1 cellular context compared by ENCODE assay signal in genomic region chr1:8816831-8817412, GRCh38.
TF ChIP-seq lines count a peak whose summit lies in the region.

No MANE protein-coding gene starts in this region.

TF ChIP-seq in K562, 482 proteins besides CTCF, POLR2A, EP300 and RAD21 (continues in another document):
- TF ChIP-seq PTBP1 (IDR thresholded peaks at IDR 0.05; ENCODE audit: low read depth, low read length), result no peak
- TF ChIP-seq ZNF217 (CRISPR knock-in tag; IDR thresholded peaks at IDR 0.05), result no peak
- TF ChIP-seq KLF1 (tag; IDR thresholded peaks at IDR 0.05), result no peak
- TF ChIP-seq, protein P1, sequence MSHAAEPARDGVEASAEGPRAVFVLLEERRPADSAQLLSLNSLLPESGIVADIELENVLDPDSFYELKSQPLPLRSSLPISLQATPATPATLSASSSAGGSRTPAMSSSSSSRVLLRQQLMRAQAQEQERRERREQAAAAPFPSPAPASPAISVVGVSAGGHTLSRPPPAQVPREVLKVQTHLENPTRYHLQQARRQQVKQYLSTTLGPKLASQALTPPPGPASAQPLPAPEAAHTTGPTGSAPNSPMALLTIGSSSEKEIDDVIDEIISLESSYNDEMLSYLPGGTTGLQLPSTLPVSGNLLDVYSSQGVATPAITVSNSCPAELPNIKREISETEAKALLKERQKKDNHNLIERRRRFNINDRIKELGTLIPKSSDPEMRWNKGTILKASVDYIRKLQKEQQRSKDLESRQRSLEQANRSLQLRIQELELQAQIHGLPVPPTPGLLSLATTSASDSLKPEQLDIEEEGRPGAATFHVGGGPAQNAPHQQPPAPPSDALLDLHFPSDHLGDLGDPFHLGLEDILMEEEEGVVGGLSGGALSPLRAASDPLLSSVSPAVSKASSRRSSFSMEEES (CRISPR knock-in tag; IDR thresholded peaks at IDR 0.05), result no peak
- no peak for TF ChIP-seq FOXJ3 (CRISPR knock-in tag; IDR thresholded peaks at IDR 0.05)
- no peak for TF ChIP-seq SAFB (IDR thresholded peaks at IDR 0.05; ENCODE audit: borderline replicate concordance, low read depth, low read length)
- no peak for TF ChIP-seq ZNF263 (CRISPR knock-in tag; IDR thresholded peaks at IDR 0.05; ENCODE audit: borderline replicate concordance)
- no peak for TF ChIP-seq ZNF778 (CRISPR knock-in tag; IDR thresholded peaks at IDR 0.05)
- no peak for TF ChIP-seq TEAD2 (tag; IDR thresholded peaks at IDR 0.05)
- TF ChIP-seq ARID1B (IDR thresholded peaks at IDR 0.05), result no peak
- TF ChIP-seq, protein P2, sequence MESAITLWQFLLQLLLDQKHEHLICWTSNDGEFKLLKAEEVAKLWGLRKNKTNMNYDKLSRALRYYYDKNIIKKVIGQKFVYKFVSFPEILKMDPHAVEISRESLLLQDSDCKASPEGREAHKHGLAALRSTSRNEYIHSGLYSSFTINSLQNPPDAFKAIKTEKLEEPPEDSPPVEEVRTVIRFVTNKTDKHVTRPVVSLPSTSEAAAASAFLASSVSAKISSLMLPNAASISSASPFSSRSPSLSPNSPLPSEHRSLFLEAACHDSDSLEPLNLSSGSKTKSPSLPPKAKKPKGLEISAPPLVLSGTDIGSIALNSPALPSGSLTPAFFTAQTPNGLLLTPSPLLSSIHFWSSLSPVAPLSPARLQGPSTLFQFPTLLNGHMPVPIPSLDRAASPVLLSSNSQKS (CRISPR knock-in tag; IDR thresholded peaks at IDR 0.05), result no peak
- TF ChIP-seq CTCFL (IDR thresholded peaks at IDR 0.05; ENCODE audit: borderline replicate concordance, insufficient read depth, low read depth, low read length, poor library complexity, severe bottlenecking), result no peak
- TF ChIP-seq SRSF9 (IDR thresholded peaks at IDR 0.05; ENCODE audit: borderline replicate concordance, low read depth, low read length), result no peak
- TF ChIP-seq SIN3A (IDR thresholded peaks at IDR 0.05; ENCODE audit: borderline replicate concordance in 2 of 2, control insufficient read depth in 1 of 2, low read depth in 2 of 2, low read length in 2 of 2), result no peak
- no peak for TF ChIP-seq DPF2 (IDR thresholded peaks at IDR 0.05)
- no peak for TF ChIP-seq SMAD3 (CRISPR knock-in tag; conservative IDR thresholded peaks at IDR 0.05)
- TF ChIP-seq NCOA6 (IDR thresholded peaks at IDR 0.05), result no peak
- TF ChIP-seq, protein P3, sequence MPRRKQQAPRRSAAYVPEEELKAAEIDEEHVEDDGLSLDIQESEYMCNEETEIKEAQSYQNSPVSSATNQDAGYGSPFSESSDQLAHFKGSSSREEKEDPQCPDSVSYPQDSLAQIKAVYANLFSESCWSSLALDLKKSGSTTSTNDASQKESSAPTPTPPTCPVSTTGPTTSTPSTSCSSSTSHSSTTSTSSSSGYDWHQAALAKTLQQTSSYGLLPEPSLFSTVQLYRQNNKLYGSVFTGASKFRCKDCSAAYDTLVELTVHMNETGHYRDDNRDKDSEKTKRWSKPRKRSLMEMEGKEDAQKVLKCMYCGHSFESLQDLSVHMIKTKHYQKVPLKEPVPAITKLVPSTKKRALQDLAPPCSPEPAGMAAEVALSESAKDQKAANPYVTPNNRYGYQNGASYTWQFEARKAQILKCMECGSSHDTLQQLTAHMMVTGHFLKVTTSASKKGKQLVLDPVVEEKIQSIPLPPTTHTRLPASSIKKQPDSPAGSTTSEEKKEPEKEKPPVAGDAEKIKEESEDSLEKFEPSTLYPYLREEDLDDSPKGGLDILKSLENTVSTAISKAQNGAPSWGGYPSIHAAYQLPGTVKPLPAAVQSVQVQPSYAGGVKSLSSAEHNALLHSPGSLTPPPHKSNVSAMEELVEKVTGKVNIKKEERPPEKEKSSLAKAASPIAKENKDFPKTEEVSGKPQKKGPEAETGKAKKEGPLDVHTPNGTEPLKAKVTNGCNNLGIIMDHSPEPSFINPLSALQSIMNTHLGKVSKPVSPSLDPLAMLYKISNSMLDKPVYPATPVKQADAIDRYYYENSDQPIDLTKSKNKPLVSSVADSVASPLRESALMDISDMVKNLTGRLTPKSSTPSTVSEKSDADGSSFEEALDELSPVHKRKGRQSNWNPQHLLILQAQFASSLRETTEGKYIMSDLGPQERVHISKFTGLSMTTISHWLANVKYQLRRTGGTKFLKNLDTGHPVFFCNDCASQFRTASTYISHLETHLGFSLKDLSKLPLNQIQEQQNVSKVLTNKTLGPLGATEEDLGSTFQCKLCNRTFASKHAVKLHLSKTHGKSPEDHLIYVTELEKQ (CRISPR knock-in tag; IDR thresholded peaks at IDR 0.05), result no peak
- TF ChIP-seq TGIF2 (CRISPR knock-in tag; IDR thresholded peaks at IDR 0.05), result peak; percentile 60; the same call in 1 of the 2 replicates
- TF ChIP-seq E2F4 (CRISPR knock-in tag; IDR thresholded peaks at IDR 0.05; ENCODE audit: low read depth), result no peak
- TF ChIP-seq ZFP30 (CRISPR knock-in tag; IDR thresholded peaks at IDR 0.05; ENCODE audit: borderline replicate concordance), result no peak
- TF ChIP-seq HNRNPK (IDR thresholded peaks at IDR 0.05; ENCODE audit: low read depth, low read length, poor library complexity, severe bottlenecking), result no peak
- no peak for TF ChIP-seq POU5F1 (IDR thresholded peaks at IDR 0.05; ENCODE audit: borderline replicate concordance, low read depth, low read length, partially characterized antibody)
- TF ChIP-seq L3MBTL2 (IDR thresholded peaks at IDR 0.05), result no peak
- TF ChIP-seq MNT (conservative IDR thresholded peaks at IDR 0.05), result no peak
- no peak for TF ChIP-seq ZNF57 (CRISPR knock-in tag; IDR thresholded peaks at IDR 0.05)
- no peak for TF ChIP-seq RCOR1 (IDR thresholded peaks at IDR 0.05; ENCODE audit: borderline replicate concordance in 1 of 2, low read depth in 2 of 2, low read length in 2 of 2)
- TF ChIP-seq ZNF316 (IDR thresholded peaks at IDR 0.05), result no peak
- TF ChIP-seq TAF15 (IDR thresholded peaks at IDR 0.05; ENCODE audit: low read depth, low read length), result no peak
- no peak for TF ChIP-seq CREBBP (IDR thresholded peaks at IDR 0.05; ENCODE audit: low read depth, low read length)
- no peak for TF ChIP-seq ARHGAP35 (IDR thresholded peaks at IDR 0.05; ENCODE audit: partially characterized antibody)
- TF ChIP-seq SMC3 (conservative IDR thresholded peaks at IDR 0.05; ENCODE audit: insufficient read depth, low read depth, low read length), result no peak
- TF ChIP-seq ZHX1 (conservative IDR thresholded peaks at IDR 0.05; ENCODE audit: low read length), result no peak
- TF ChIP-seq, protein P4, sequence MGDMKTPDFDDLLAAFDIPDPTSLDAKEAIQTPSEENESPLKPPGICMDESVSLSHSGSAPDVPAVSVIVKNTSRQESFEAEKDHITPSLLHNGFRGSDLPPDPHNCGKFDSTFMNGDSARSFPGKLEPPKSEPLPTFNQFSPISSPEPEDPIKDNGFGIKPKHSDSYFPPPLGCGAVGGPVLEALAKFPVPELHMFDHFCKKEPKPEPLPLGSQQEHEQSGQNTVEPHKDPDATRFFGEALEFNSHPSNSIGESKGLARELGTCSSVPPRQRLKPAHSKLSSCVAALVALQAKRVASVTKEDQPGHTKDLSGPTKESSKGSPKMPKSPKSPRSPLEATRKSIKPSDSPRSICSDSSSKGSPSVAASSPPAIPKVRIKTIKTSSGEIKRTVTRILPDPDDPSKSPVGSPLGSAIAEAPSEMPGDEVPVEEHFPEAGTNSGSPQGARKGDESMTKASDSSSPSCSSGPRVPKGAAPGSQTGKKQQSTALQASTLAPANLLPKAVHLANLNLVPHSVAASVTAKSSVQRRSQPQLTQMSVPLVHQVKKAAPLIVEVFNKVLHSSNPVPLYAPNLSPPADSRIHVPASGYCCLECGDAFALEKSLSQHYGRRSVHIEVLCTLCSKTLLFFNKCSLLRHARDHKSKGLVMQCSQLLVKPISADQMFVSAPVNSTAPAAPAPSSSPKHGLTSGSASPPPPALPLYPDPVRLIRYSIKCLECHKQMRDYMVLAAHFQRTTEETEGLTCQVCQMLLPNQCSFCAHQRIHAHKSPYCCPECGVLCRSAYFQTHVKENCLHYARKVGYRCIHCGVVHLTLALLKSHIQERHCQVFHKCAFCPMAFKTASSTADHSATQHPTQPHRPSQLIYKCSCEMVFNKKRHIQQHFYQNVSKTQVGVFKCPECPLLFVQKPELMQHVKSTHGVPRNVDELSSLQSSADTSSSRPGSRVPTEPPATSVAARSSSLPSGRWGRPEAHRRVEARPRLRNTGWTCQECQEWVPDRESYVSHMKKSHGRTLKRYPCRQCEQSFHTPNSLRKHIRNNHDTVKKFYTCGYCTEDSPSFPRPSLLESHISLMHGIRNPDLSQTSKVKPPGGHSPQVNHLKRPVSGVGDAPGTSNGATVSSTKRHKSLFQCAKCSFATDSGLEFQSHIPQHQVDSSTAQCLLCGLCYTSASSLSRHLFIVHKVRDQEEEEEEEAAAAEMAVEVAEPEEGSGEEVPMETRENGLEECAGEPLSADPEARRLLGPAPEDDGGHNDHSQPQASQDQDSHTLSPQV (IDR thresholded peaks at IDR 0.05), result peak; percentile 19; the same call in 1 of the 2 replicates
- no peak for TF ChIP-seq MTF1 (CRISPR knock-in tag; IDR thresholded peaks at IDR 0.05; ENCODE audit: borderline replicate concordance)
- TF ChIP-seq TEAD1 (CRISPR knock-in tag; IDR thresholded peaks at IDR 0.05), result no peak
- TF ChIP-seq ZC3H4 (CRISPR knock-in tag; IDR thresholded peaks at IDR 0.05; ENCODE audit: borderline replicate concordance), result peak; percentile 98
- TF ChIP-seq REST (CRISPR knock-in tag; IDR thresholded peaks at IDR 0.05; ENCODE audit: low read depth), result no peak
- no peak for TF ChIP-seq POLR2AphosphoS5 (IDR thresholded peaks at IDR 0.05; ENCODE audit: control insufficient read depth, insufficient read depth, low read depth, low read length)
- TF ChIP-seq ZNF75A (CRISPR knock-in tag; IDR thresholded peaks at IDR 0.05), result no peak
